In the genomic region with DNA sequence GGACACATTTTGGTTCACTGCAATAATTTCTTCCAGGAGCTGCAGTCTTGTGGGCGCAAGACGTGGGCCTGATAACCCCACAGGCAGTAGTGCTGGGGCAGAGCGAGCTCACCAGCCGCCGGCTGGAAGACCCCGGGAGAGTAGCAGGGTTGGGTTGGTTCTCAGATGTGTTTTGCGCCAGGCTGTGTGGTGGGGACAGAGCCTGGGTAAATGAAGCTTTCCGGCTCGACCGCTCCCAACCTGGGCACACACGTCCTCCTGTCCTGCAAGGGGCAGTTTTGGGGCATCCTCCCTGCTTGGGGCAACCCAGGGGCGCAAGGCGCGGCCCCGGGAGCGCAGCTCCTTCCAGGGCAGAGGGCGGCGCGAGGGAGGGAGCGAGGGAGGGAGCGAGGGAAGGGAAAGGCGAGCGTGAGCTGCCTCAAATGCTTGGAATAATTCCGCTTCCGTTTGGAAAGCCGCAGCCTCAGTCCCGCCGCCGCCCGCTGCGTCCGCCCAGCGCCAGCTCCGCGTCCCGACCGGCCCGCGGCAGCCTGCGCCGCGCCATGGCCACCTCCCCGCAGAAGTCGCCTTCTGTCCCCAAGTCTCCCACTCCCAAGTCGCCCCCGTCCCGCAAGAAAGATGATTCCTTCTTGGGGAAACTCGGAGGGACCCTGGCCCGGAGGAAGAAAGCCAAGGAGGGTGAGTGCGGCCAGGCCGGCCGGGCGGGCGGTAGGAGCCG, we compare ENCODE assay signal across 8 cellular contexts. TPM values are rescaled to one million over a fixed set of nuclear protein-coding genes. Genes with fewer than 3 reads are reported as not detected.
DNase-seq lines count a peak whose midpoint lies in the region; ATAC-seq and TF ChIP-seq lines count a peak whose summit lies in the region.

A gene with protein sequence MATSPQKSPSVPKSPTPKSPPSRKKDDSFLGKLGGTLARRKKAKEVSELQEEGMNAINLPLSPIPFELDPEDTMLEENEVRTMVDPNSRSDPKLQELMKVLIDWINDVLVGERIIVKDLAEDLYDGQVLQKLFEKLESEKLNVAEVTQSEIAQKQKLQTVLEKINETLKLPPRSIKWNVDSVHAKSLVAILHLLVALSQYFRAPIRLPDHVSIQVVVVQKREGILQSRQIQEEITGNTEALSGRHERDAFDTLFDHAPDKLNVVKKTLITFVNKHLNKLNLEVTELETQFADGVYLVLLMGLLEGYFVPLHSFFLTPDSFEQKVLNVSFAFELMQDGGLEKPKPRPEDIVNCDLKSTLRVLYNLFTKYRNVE (plus strand): TSS at position 466 of the 718 bp plus-strand sequence. CDS start 77 bp downstream, at position 543.

- ATAC-seq in GM21737 (IDR thresholded peaks at IDR 0.05; ENCODE audit: unreplicated experiment): no peak
- no peak for ATAC-seq in GM18870 (IDR thresholded peaks at IDR 0.05; ENCODE audit: unreplicated experiment)

- H3K36me3 ChIP-seq in smooth muscle cell (ENCODE audit: low read depth): no peaks in the 10 kb centered on the region

- peaks cover 43% of the 10 kb centered on the region for H3K79me2 ChIP-seq in smooth muscle cell (ENCODE audit: low read depth)

- peaks cover 37% of the 10 kb centered on the region for H4K20me1 ChIP-seq in smooth muscle cell (ENCODE audit: low read depth)

- peak within 1 kb of the TSS; percentile 85 for H2AFZ ChIP-seq in smooth muscle cell (ENCODE audit: low read depth)

- peak within 1 kb of the TSS; percentile 94 for H3K4me3 ChIP-seq in smooth muscle cell

- no peaks in the 10 kb centered on the region for H3K27me3 ChIP-seq in smooth muscle cell (ENCODE audit: low read depth)

- DNase-seq in DMS153 treated with DMSO at 0.1 percent for 48 hours (lab: John Stamatoyannopoulos, UW; ENCODE audit: unreplicated experiment): peak; percentile 34
- peak; percentile 27 for DNase-seq in NCI-H460 (ENCODE audit: extremely low read depth, low read depth)
- DNase-seq in cerebellar cortex (ENCODE audit: low spot score): peak; percentile 60
- DNase-seq in iPS-NIHi7 (ENCODE audit: extremely low spot score): peak; percentile 61
- peak; percentile 70 for DNase-seq in smooth muscle cell (lab: John Stamatoyannopoulos, UW; ENCODE audit: unreplicated experiment)
- DNase-seq in stimulated activated CD4-positive, alpha-beta T cell treated with anti-CD3 and anti-CD28 coated beads, Interleukin-1b, Interleukin-23, amount 100 ng/mL, for 48 hours: no peak

- peak within 1 kb of the TSS; percentile 98 for H3K27ac ChIP-seq in smooth muscle cell (ENCODE audit: low read depth)

- peak within 1 kb of the TSS; percentile 98 for H3K9ac ChIP-seq in smooth muscle cell (ENCODE audit: low read depth)

- H3K9me3 ChIP-seq in smooth muscle cell (replicated peaks; ENCODE audit: low read depth): no peaks in the 10 kb centered on the region

- TF ChIP-seq CTCF in smooth muscle cell (IDR thresholded peaks at IDR 0.05; ENCODE audit: borderline replicate concordance, insufficient read depth, poor library complexity, severe bottlenecking): no peak

- peaks cover 16% of the 10 kb centered on the region for H3K4me1 ChIP-seq in smooth muscle cell (ENCODE audit: low read depth)

- 2% methylated on average over 39 of the region's 55 CpGs for WGBS in smooth muscle cell (ENCODE audit: low lambda C conversion rate)

- H3K4me2 ChIP-seq in smooth muscle cell: peak within 1 kb of the TSS; percentile 99

- peaks cover 42% of the 10 kb centered on the region for H3F3A ChIP-seq in smooth muscle cell (ENCODE audit: low read depth)

RNA-seq across cellular contexts. Expression of the gene that starts here (rescaled TPM):
- total RNA-seq in NCI-H460 (2014; rRNA removed; shearing (Covaris generic)): 7.7 and 9.7 TPM in 2 replicates
- 3.5 and 8.6 TPM in 2 replicates for polyA plus RNA-seq in NCI-H460 (2014; cell fraction: nucleus; rRNA removed)
- total RNA-seq in smooth muscle cell: 73.9 and 78.6 TPM in 2 replicates
- 85.4 and 99.4 TPM in 2 replicates for polyA plus RNA-seq in smooth muscle cell
